ENCODE assay signal across 9 cellular contexts in the genomic region with DNA sequence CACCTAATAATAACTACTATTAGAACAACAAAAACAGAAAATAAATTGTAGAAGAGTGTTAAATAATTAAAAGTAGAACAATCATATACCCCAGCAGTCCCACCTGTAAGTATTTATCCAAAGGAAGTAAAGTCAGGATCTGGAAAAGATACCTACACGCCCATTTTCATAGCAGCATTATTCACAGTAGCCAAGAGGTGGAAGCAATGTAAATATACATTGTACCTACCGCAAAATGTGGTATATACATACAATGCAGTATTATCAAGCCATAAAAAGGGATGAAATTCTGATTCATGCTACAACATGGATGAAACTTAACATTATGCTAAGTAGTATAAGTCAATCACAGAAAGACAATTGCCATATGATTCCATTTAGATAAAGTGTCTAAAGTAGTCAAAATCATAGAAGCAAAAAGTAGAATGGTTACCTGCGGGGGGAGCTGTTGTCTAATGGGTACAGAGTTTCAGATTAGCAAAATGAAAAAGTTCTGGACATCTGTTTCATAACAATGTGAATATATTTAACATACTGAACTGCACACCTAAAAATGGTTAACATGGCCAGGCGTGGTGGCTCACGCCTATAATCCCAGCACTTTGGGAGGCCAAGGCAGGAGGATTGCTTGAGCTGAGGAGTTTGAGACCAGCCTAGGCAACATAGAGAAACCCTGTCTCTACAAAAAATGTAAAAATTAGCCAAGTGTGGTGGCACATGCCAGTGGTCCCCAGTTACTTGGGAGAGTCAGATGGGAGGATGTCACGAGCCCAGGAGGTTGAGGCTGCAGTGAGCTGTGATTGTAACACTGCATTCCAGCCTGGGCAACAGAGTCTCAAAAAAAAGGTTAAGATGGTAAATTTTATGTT. TPM values are rescaled to one million over a fixed set of nuclear protein-coding genes. Genes with fewer than 3 reads are reported as not detected.
DNase-seq lines count a peak whose midpoint lies in the region; ATAC-seq and TF ChIP-seq lines count a peak whose summit lies in the region.
"Had no signal": no experiment of that assay in that cellular context is flagged by ENCODE, and none has a peak within 500 bp of the region (broad histone marks: within the 10 kb centered on the region; RNA-seq: fewer than 3 reads in every experiment).

No MANE protein-coding gene starts in this region.

- CTCF ChIA-PET in RWPE1 (lab: Yijun Ruan, JAX), result interaction anchor here (0.6 to 1.5 kb wide), 7 partner anchors 52 to 448 kb away, joined by 3 to 8 read pairs (median 3); partner anchors contain the start of gene H2AZ2

- intact Hi-C loops in left cardiac atrium (cut with DNase I), result loop anchor here (2.0 to 5.0 kb wide), 2 partner anchors 259 to 334 kb away; no protein-coding TSS in a partner anchor

- TF ChIP-seq CTCF in RWPE1 (conservative IDR thresholded peaks at IDR 0.05; ENCODE audit: low read depth), result peak; percentile 86

- POLR2A ChIA-PET in RWPE1 (lab: Yijun Ruan, JAX; ENCODE audit: low non-redundant PET), result no interaction called here

- H3K4me3 Mint-ChIP-seq in activated naive CD4-positive, alpha-beta T cell treated with anti-CD3 and anti-CD28 coated beads, Interleukin-2, amount 50 U/mL, for 24 hours, result peak overlapping the region; percentile 27

- H3K27ac Mint-ChIP-seq in activated naive CD4-positive, alpha-beta T cell treated with anti-CD3 and anti-CD28 coated beads, Interleukin-2, amount 50 U/mL, for 24 hours, result peak overlapping the region; percentile 62

- no peaks in the 10 kb centered on the region for H3K36me3 Mint-ChIP-seq in activated naive CD4-positive, alpha-beta T cell treated with anti-CD3 and anti-CD28 coated beads, Interleukin-2, amount 50 U/mL, for 24 hours

- H3K9me3 Mint-ChIP-seq in activated naive CD4-positive, alpha-beta T cell treated with anti-CD3 and anti-CD28 coated beads, Interleukin-2, amount 50 U/mL, for 24 hours, result no peaks in the 10 kb centered on the region

- DNase-seq in EL (peak; percentile 62), Kasumi-1 (lab: John Stamatoyannopoulos, UW) (peak; percentile 90 to 98), RWPE1 (ENCODE audit: low spot score) (peak; percentile 24), left cardiac atrium (peak; percentile 47), GM03348 (ENCODE audit: low spot score) (no peak)
- peak; percentile 67 for DNase-seq in stimulated activated CD4-positive, alpha-beta T cell treated with anti-CD3 and anti-CD28 coated beads, Interleukin-15, amount 100 ng/mL, for 24 hours

- peaks cover 7% of the 10 kb centered on the region for H3K4me1 Mint-ChIP-seq in activated naive CD4-positive, alpha-beta T cell treated with anti-CD3 and anti-CD28 coated beads, Interleukin-2, amount 50 U/mL, for 24 hours

- ATAC-seq in left cardiac atrium (peak; percentile 61 to 72), HG02610 (IDR thresholded peaks at IDR 0.05; ENCODE audit: unreplicated experiment) (no peak)

- peak overlapping the region; percentile 42; the same call in 1 of the 2 replicates for H3K27ac ChIP-seq in RWPE1

- H3K27me3 Mint-ChIP-seq in activated naive CD4-positive, alpha-beta T cell treated with anti-CD3 and anti-CD28 coated beads, Interleukin-2, amount 50 U/mL, for 24 hours, result no peaks in the 10 kb centered on the region

RNA-seq across cellular contexts. Expression of gene TMED4, which starts 6.0 kb away (rescaled TPM):
- 10 to 100 TPM; 55.1 to 73.2 TPM for total RNA-seq in left cardiac atrium

RNA-seq across cellular contexts. Expression of gene DDX56, which starts 14.4 kb away (rescaled TPM):
- total RNA-seq in left cardiac atrium, result 10 to 100 TPM; 27.8 to 44.4 TPM

RNA-seq across cellular contexts. Expression of gene OGDH, which starts 18.4 kb away (rescaled TPM):
- total RNA-seq in left cardiac atrium, result 100 to 1,000 TPM; 343 to 358 TPM

RNA-seq across cellular contexts. Expression of gene NPC1L1, which starts 46.9 kb away (rescaled TPM):
- under 1 TPM; 0.09 to 0.10 TPM for total RNA-seq in left cardiac atrium
- total RNA-seq: activated CD8-positive, alpha-beta memory T cell treated with anti-CD3 and anti-CD28 coated beads for 36 hours had no signal
